8 cellular contexts compared by ENCODE assay signal in the genomic region with DNA sequence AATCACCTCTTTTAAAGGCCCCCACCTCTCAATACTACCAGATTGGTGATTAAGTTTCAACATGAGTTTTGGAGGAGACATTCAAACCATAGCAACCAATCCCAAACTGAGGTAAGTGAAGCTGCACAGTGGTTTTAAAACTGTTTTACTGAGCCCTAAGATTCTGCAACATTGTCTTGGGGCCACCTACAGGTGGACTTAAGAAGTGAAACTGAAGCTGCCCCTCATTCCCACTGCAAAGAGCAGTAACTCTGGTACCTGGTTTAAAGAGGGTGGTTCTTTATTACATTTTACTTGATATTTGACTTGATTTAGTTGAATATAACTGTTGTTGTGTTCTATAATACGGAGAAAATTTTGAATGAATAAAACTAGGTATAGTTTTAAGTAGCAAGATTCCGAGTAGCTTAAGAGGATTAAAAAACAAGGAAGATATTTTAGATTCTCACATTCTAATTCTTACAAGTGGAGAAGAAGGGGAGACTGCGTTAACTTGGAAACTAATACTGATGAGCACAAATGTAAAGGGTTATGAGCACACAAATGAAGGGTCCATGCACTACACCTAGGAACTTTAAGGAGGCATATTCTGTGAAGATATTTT. TPM values are rescaled to one million over a fixed set of nuclear protein-coding genes. Genes with fewer than 3 reads are reported as not detected.
DNase-seq lines count a peak whose midpoint lies in the region; ATAC-seq and TF ChIP-seq lines count a peak whose summit lies in the region.

No MANE protein-coding gene starts in this region.

- no peaks in the 10 kb centered on the region for H4K20me1 ChIP-seq in osteoblast (ENCODE audit: insufficient read depth, low read length)

- peak; percentile 30 for TF ChIP-seq CTCF in CD4-positive, alpha-beta T cell (IDR thresholded peaks at IDR 0.05)
- peak; percentile 53 for TF ChIP-seq CTCF in osteoblast (IDR thresholded peaks at IDR 0.05; ENCODE audit: extremely low read depth, low read depth, low read length)

- no peak overlapping the region for H3K4me2 ChIP-seq in osteoblast (ENCODE audit: insufficient read depth, low read length)

- no peak for ATAC-seq in CD4-positive, alpha-beta T cell (ENCODE audit: poor library complexity)
- peak; percentile 83 for ATAC-seq in GM19351 (IDR thresholded peaks at IDR 0.05; ENCODE audit: unreplicated experiment)

- H3K36me3 ChIP-seq in MG63: no peaks in the 10 kb centered on the region
- no peaks in the 10 kb centered on the region for H3K36me3 ChIP-seq in osteoblast (ENCODE audit: insufficient read depth, low read length)

- POLR2A ChIA-PET in CD4-positive, alpha-beta T cell (lab: Charles Lee): no interaction called here

- no peaks in the 10 kb centered on the region for H3K79me2 ChIP-seq in osteoblast (ENCODE audit: insufficient read depth, low read length)

- no peak for DNase-seq in CD4-positive, alpha-beta T cell
- DNase-seq in MG63: peak; percentile 2
- DNase-seq in dermis blood vessel endothelial cell: peak; percentile 68
- DNase-seq in osteoblast (ENCODE audit: insufficient read length, low spot score, missing footprints): peak; percentile 41
- DNase-seq in glomerular visceral epithelial cell (ENCODE audit: extremely low spot score): no peak
- no peak for DNase-seq in NCI-H2029 (lab: John Stamatoyannopoulos, UW)
- DNase-seq in stimulated activated CD4-positive, alpha-beta T cell treated with anti-CD3 and anti-CD28 coated beads, Interleukin-1b, Interleukin-23, amount 100 ng/mL, for 48 hours: no peak

- no peaks in the 10 kb centered on the region for H3K4me1 ChIP-seq in osteoblast (ENCODE audit: insufficient read depth, low read length)

- H3K4me1 Mint-ChIP-seq in CD4-positive, alpha-beta T cell (ENCODE audit: low read depth): no peaks in the 10 kb centered on the region

- H3K4me3 ChIP-seq in MG63: no peak overlapping the region
- no peak overlapping the region for H3K4me3 ChIP-seq in osteoblast (ENCODE audit: insufficient read depth, low read length)

- no peaks in the 10 kb centered on the region for H3K27me3 ChIP-seq in CD4-positive, alpha-beta T cell (ENCODE audit: control insufficient read depth, insufficient read depth, low read length)
- H3K27me3 ChIP-seq in MG63 (no peaks in the 10 kb centered on the region), osteoblast (ENCODE audit: insufficient read depth, low read length) (no peaks in the 10 kb centered on the region)

- H3K9me3 ChIP-seq in CD4-positive, alpha-beta T cell (ENCODE audit: control insufficient read depth, low read length): no peaks in the 10 kb centered on the region
- H3K9me3 ChIP-seq in MG63 (no peaks in the 10 kb centered on the region), osteoblast (ENCODE audit: low read depth, low read length) (no peaks in the 10 kb centered on the region)

- H3K27ac Mint-ChIP-seq in CD4-positive, alpha-beta T cell: no peak overlapping the region

- no peak overlapping the region for H2AFZ ChIP-seq in osteoblast (ENCODE audit: low read length)

- H3K27me3 Mint-ChIP-seq in CD4-positive, alpha-beta T cell: peaks cover 41% of the 10 kb centered on the region

- no peaks in the 10 kb centered on the region for H3K9me3 Mint-ChIP-seq in CD4-positive, alpha-beta T cell

- H3K4me3 Mint-ChIP-seq in CD4-positive, alpha-beta T cell: no peak overlapping the region

- no peak overlapping the region for H3K27ac ChIP-seq in CD4-positive, alpha-beta T cell (ENCODE audit: low read depth, low read length)
- H3K27ac ChIP-seq in osteoblast (ENCODE audit: low read depth, low read length): no peak overlapping the region

- intact Hi-C loops in CD4-positive, alpha-beta T cell (cut with DNase I, micrococcal nuclease): no loop called here

- no peaks in the 10 kb centered on the region for H3K36me3 Mint-ChIP-seq in CD4-positive, alpha-beta T cell (ENCODE audit: low read depth)

- CTCF ChIA-PET in CD4-positive, alpha-beta T cell (lab: Charles Lee): interaction anchor here (1.8 kb wide), 1 partner anchor 22 kb away, joined by 4 read pairs; no protein-coding TSS in a partner anchor

RNA-seq across cellular contexts. Expression of gene SYT9, which starts 26.7 kb away (rescaled TPM):
- not detected for total RNA-seq in CD4-positive, alpha-beta T cell
- total RNA-seq in MG63 (2014; rRNA removed; shearing (Covaris generic); ENCODE audit: low replicate concordance): 0.23 TPM in 1 of 2 replicates, not detected in the other
- 0.51 TPM in 2 replicates for total RNA-seq in dermis blood vessel endothelial cell
- not detected in 2 replicates for total RNA-seq in osteoblast

Comparison
In these comparisons a context has a peak if more than half of its experiments do, and no peak if none do; other contexts are left out.
1. DNase-seq: peak in MG63 (single experiment), dermis blood vessel endothelial cell (single experiment) and osteoblast (single experiment); none in CD4-positive, alpha-beta T cell (0 of 10), glomerular visceral epithelial cell (single experiment), NCI-H2029 (single experiment) and stimulated activated CD4-positive, alpha-beta T cell treated with anti-CD3 and anti-CD28 coated beads, Interleukin-1b, Interleukin-23, amount 100 ng/mL, for 48 hours (single experiment).